Comparison of ENCODE assay signal across 8 cellular contexts in genomic region chr11:85718991-85719807, GRCh38. TPM values are rescaled to one million over a fixed set of nuclear protein-coding genes. Genes with fewer than 3 reads are reported as not detected.
A peak's percentile ranks its signal among the peaks of the same experiment; 100 is the strongest.
DNase-seq lines count a peak whose midpoint lies in the region; ATAC-seq and TF ChIP-seq lines count a peak whose summit lies in the region.

No MANE protein-coding gene starts in this region.

- H3K9me3 ChIP-seq in mesenchymal stem cell (ENCODE audit: control insufficient read depth, low read length) (no peaks in the 10 kb centered on the region), spleen (no peaks in the 10 kb centered on the region)

- no peak overlapping the region for H3K4ac ChIP-seq in mesenchymal stem cell (ENCODE audit: low read depth in 1 of 2, low read length in 2 of 2)

- peaks cover under 1% of the 10 kb centered on the region for H3K79me1 ChIP-seq in mesenchymal stem cell (replicated peaks; ENCODE audit: low read length, poor library complexity, severe bottlenecking)

- no peaks in the 10 kb centered on the region for H3K36me3 ChIP-seq in ACC112 (ENCODE audit: insufficient read depth, low read length)
- peaks cover 0 to 1% of the 10 kb centered on the region in 2 experiments for H3K36me3 ChIP-seq in mesenchymal stem cell (ENCODE audit: control insufficient read depth in 1 of 2, insufficient read depth in 2 of 2, low read depth in 1 of 2, low read length in 2 of 2)
- peaks cover 0 to 10% (median 0%) of the 10 kb centered on the region in 6 donors for H3K36me3 ChIP-seq in spleen

- no peak overlapping the region for H4K8ac ChIP-seq in mesenchymal stem cell (ENCODE audit: low read length)

- intact Hi-C loops in spleen (cut with DNase I; ENCODE audit: low total_unique reads): no loop called here

- H3K9ac ChIP-seq in mesenchymal stem cell (ENCODE audit: low read length): peak overlapping the region; percentile 94

- no peak overlapping the region for H2BK15ac ChIP-seq in mesenchymal stem cell (ENCODE audit: low read depth, poor library complexity, severe bottlenecking)

- peak overlapping the region in 1 of 2 experiments; percentile 34 for H3K18ac ChIP-seq in mesenchymal stem cell (ENCODE audit: low read depth in 1 of 2, low read length in 2 of 2)

- H3K79me2 ChIP-seq in ACC112 (ENCODE audit: control insufficient read depth, insufficient read depth, low read length, unreplicated experiment): no peaks in the 10 kb centered on the region

- no peak overlapping the region for H3K14ac ChIP-seq in mesenchymal stem cell (ENCODE audit: low read length in 2 of 2)

- no peak for TF ChIP-seq POLR2A in spleen (IDR thresholded peaks at IDR 0.05)

- H3K27ac ChIP-seq in ACC112 (ENCODE audit: low read depth, low read length): peak overlapping the region; percentile 65
- peak overlapping the region; percentile 97 for H3K27ac ChIP-seq in mesenchymal stem cell (ENCODE audit: low read length, poor library complexity, severe bottlenecking)
- H3K27ac ChIP-seq in spleen: no peak overlapping the region

- H2AFZ ChIP-seq in ACC112 (ENCODE audit: low read length, unreplicated experiment) (peak overlapping the region; percentile 80), mesenchymal stem cell (ENCODE audit: low read depth, low read length) (peak overlapping the region; percentile 39)

- H3K27me3 ChIP-seq in ACC112 (ENCODE audit: insufficient read depth, low read length) (no peaks in the 10 kb centered on the region), mesenchymal stem cell (ENCODE audit: control insufficient read depth in 1 of 2, insufficient read depth in 1 of 2, low read length in 2 of 2) (no peaks in the 10 kb centered on the region), spleen (replicated peaks in 1 of 7) (no peaks in the 10 kb centered on the region)

- H3K4me1 ChIP-seq in ACC112 (ENCODE audit: control insufficient read depth, insufficient read depth, low read length, unreplicated experiment) (peaks cover 18% of the 10 kb centered on the region), mesenchymal stem cell (ENCODE audit: control insufficient read depth, insufficient read depth, low read depth, low read length) (peaks cover 3% of the 10 kb centered on the region), spleen (no peaks in the 10 kb centered on the region)

- no peak for TF ChIP-seq CTCF in epithelial cell of proximal tubule (conservative IDR thresholded peaks at IDR 0.05; ENCODE audit: low read depth, low read length)
- no peak for TF ChIP-seq CTCF in spleen (IDR thresholded peaks at IDR 0.05 in 8 of 11, conservative IDR thresholded peaks at IDR 0.05 in 3 of 11)

- no peak overlapping the region for H2BK12ac ChIP-seq in mesenchymal stem cell (ENCODE audit: low read length in 2 of 2)

- H2BK5ac ChIP-seq in mesenchymal stem cell (ENCODE audit: low read depth, low read length, poor library complexity, severe bottlenecking): peak overlapping the region; percentile 88

- H3K4me2 ChIP-seq in mesenchymal stem cell (ENCODE audit: low read length, poor library complexity, severe bottlenecking): peak overlapping the region; percentile 61

- no peak for ATAC-seq in GM19023 (IDR thresholded peaks at IDR 0.05; ENCODE audit: unreplicated experiment)

- H3K4me3 ChIP-seq in ACC112 (ENCODE audit: low read depth, low read length) (peak overlapping the region; percentile 61), epithelial cell of proximal tubule (ENCODE audit: low read depth, low read length) (peak overlapping the region; percentile 53), mesenchymal stem cell (ENCODE audit: insufficient read depth in 1 of 2, low read depth in 1 of 2, low read length in 2 of 2) (peak overlapping the region in 1 of 2 experiments; percentile 85), spleen (no peak overlapping the region)

- no peak overlapping the region for H2BK120ac ChIP-seq in mesenchymal stem cell (ENCODE audit: low read depth, low read length)

- H4K91ac ChIP-seq in mesenchymal stem cell (ENCODE audit: low read length): no peak overlapping the region

- H2AK5ac ChIP-seq in mesenchymal stem cell (ENCODE audit: low read length, severe bottlenecking): peak overlapping the region; percentile 93

- DNase-seq in NCI-H446 treated with DMSO at 0.1 percent for 48 hours (lab: John Stamatoyannopoulos, UW) (peak; percentile 58), epithelial cell of proximal tubule (ENCODE audit: low read depth) (peak; percentile 98), mesenchymal stem cell (peak; percentile 93), germinal center (ENCODE audit: low spot score) (no peak), spleen (no peak), DMS114 treated with DMSO at 0.1 percent for 48 hours (lab: John Stamatoyannopoulos, UW; ENCODE audit: unreplicated experiment) (no peak)

- H3K23ac ChIP-seq in mesenchymal stem cell (ENCODE audit: low read length in 2 of 2): no peak overlapping the region

- 26% methylated on average over 7 of the region's 10 CpGs for WGBS in mesenchymal stem cell
- 65 to 84% (median 74%) methylated on average over 10 of the region's 10 CpGs for WGBS in spleen, 5 donors

RNA-seq across cellular contexts. Expression of gene CCDC89, which starts 33.2 kb away (rescaled TPM):
- total RNA-seq in epithelial cell of proximal tubule (0.51 TPM in 1 of 2 replicates, not detected in the other), spleen (1 to 10 TPM in 4 of 7 donors, under 1 TPM in 3; 0.44 to 4.3 (median 1.3) TPM)
- polyA plus RNA-seq in mesenchymal stem cell (2013, experiment 1 of 2): 0.03 TPM
- polyA plus RNA-seq in mesenchymal stem cell (2013, experiment 2 of 2): 0.03 TPM
- under 1 TPM; 0.11 to 0.21 (median 0.16) TPM for polyA plus RNA-seq in spleen

RNA-seq across cellular contexts. Expression of gene CREBZF, which starts 54.3 kb away (rescaled TPM):
- total RNA-seq in epithelial cell of proximal tubule (20.6 and 24.7 TPM in 2 replicates), spleen (100 to 1,000 TPM in 1 of 7 donors, 10 to 100 TPM in 6; 51.4 to 111 (median 58.6) TPM)
- polyA plus RNA-seq in mesenchymal stem cell (2013, experiment 1 of 2): 13.1 TPM
- polyA plus RNA-seq in mesenchymal stem cell (2013, experiment 2 of 2): 13.7 TPM
- 10 to 100 TPM; 24.3 to 40.8 (median 28.3) TPM for polyA plus RNA-seq in spleen

Comparison
In these comparisons a context has a peak if more than half of its experiments do, and no peak if none do; other contexts are left out.
1. H3K27ac ChIP-seq: peak in ACC112 (single experiment) and mesenchymal stem cell (single experiment); none in spleen (0 of 8).
2. H3K4me3 ChIP-seq: peak in ACC112 (single experiment) and epithelial cell of proximal tubule (single experiment); none in spleen (0 of 8).
3. DNase-seq: peak in NCI-H446 treated with DMSO at 0.1 percent for 48 hours (single experiment), epithelial cell of proximal tubule (single experiment) and mesenchymal stem cell (single experiment); none in germinal center (single experiment), spleen (single experiment) and DMS114 treated with DMSO at 0.1 percent for 48 hours (single experiment).